8 cellular contexts compared by ENCODE assay signal in genomic region chr9:78213696-78214095, GRCh38. TPM values are rescaled to one million over a fixed set of nuclear protein-coding genes. Genes with fewer than 3 reads are reported as not detected.
DNase-seq lines count a peak whose midpoint lies in the region; ATAC-seq and TF ChIP-seq lines count a peak whose summit lies in the region.

No MANE protein-coding gene starts in this region.

- ATAC-seq in GM21515 (IDR thresholded peaks at IDR 0.05; ENCODE audit: unreplicated experiment) (no peak), HG03108 (IDR thresholded peaks at IDR 0.05; ENCODE audit: unreplicated experiment) (no peak), HG03175 (IDR thresholded peaks at IDR 0.05; ENCODE audit: unreplicated experiment) (no peak)

- H3K36me3 Mint-ChIP-seq in brain: no peaks in the 10 kb centered on the region

- DNase-seq in Jurkat, Clone E6-1 (ENCODE audit: low read depth, low spot score): peak; percentile 66
- DNase-seq in myocyte (ENCODE audit: low read depth): peak; percentile 20
- DNase-seq in 8988T: no peak

- TF ChIP-seq CTCF in GM12872 (IDR thresholded peaks at IDR 0.05; ENCODE audit: insufficient read depth, low read depth, low read length): peak; percentile 38; the same call in 1 of the 3 replicates
- TF ChIP-seq CTCF in brain (conservative IDR thresholded peaks at IDR 0.05): peak; percentile 32 to 61

- H3K9me3 Mint-ChIP-seq in brain: no peaks in the 10 kb centered on the region

- peaks cover 24% of the 10 kb centered on the region for H3K4me1 Mint-ChIP-seq in brain

- H3K4me3 ChIP-seq in Jurkat, Clone E6-1 (ENCODE audit: low read length): no peak overlapping the region

- no peaks in the 10 kb centered on the region for H3K27me3 Mint-ChIP-seq in brain

- H3K27ac Mint-ChIP-seq in brain: peak overlapping the region in 4 of 5 experiments; percentile 38 to 81 (median 68)

- peak overlapping the region in 1 of 5 experiments; percentile 36 for H3K4me3 Mint-ChIP-seq in brain

RNA-seq across cellular contexts. Expression of gene CEP78, which starts 22.2 kb away (rescaled TPM):
- 45.9 TPM for polyA plus RNA-seq in Jurkat, Clone E6-1 (2012; ENCODE audit: insufficient read depth, insufficient read length)
- 16.7 TPM for polyA plus RNA-seq in brain (ENCODE audit: insufficient read depth, low read depth, low replicate concordance)
- total RNA-seq in myocyte: 10.0 and 11.3 TPM in 2 replicates
- 8.0 TPM for polyA plus RNA-seq in myocyte (2012)
